ENCODE assay signal across 12 cellular contexts in genomic region chr16:716768-717325, GRCh38. TPM values are rescaled to one million over a fixed set of nuclear protein-coding genes. Genes with fewer than 3 reads are reported as not detected.
DNase-seq lines count a peak whose midpoint lies in the region; ATAC-seq and TF ChIP-seq lines count a peak whose summit lies in the region.
"Had no signal": no experiment of that assay in that cellular context is flagged by ENCODE, and none has a peak within 500 bp of the region (broad histone marks: within the 10 kb centered on the region; RNA-seq: fewer than 3 reads in every experiment).

No MANE protein-coding gene starts in this region.

- TF ChIP-seq CTCF in Panc1 (IDR thresholded peaks at IDR 0.05) (no peak), endothelial cell (IDR thresholded peaks at IDR 0.05; ENCODE audit: unreplicated experiment) (no peak), smooth muscle cell (IDR thresholded peaks at IDR 0.05; ENCODE audit: borderline replicate concordance, insufficient read depth, poor library complexity, severe bottlenecking) (no peak)

- 96% methylated on average over 26 of the region's 29 CpGs for WGBS in smooth muscle cell (ENCODE audit: low lambda C conversion rate)

- CTCF ChIA-PET in Panc1 (lab: Charles Lee) = interaction anchor here (1.1 kb wide), 1 partner anchor 68 kb away, joined by 4 read pairs; no protein-coding TSS in a partner anchor

- H4K20me1 ChIP-seq in smooth muscle cell (ENCODE audit: low read depth) = peaks cover 13% of the 10 kb centered on the region

- intact Hi-C loops in Panc1 (cut with micrococcal nuclease; ENCODE audit: unreplicated experiment) = no loop called here

- H3K9me3 ChIP-seq in Panc1 (ENCODE audit: control insufficient read depth, insufficient read depth, low read depth, low read length) (no peaks in the 10 kb centered on the region), smooth muscle cell (replicated peaks; ENCODE audit: low read depth) (no peaks in the 10 kb centered on the region)

- in situ Hi-C loops in Panc1 (cut with HindIII; ENCODE audit: low pct_unique_long_range_greater_than_20kb, low sequenced_read_pairs) = no loop called here

- peaks cover 7% of the 10 kb centered on the region for H3K27me3 Mint-ChIP-seq in activated T-cell treated with anti-CD3 and anti-CD28 coated beads, Interleukin-2, amount 50 U/mL, for 72 hours (ENCODE audit: low read depth)
- H3K27me3 Mint-ChIP-seq in endothelial cell (ENCODE audit: unreplicated experiment) = peaks cover 22% of the 10 kb centered on the region
- H3K27me3 Mint-ChIP-seq in stimulated activated memory B cell treated with anti-CD40 and anti-IgM and Interleukin-4, amounts not matched to agents 10 μg/mL and 1 μg/mL and 100 μg/mL, for 72 hours = peaks cover 20% of the 10 kb centered on the region

- POLR2A ChIA-PET in Panc1 (lab: Charles Lee) = interaction anchor here (0.5 kb wide), 1 partner anchor 626 kb away, joined by 6 read pairs; no protein-coding TSS in a partner anchor

- H2AFZ ChIP-seq in smooth muscle cell (ENCODE audit: low read depth) = no peak overlapping the region

- H3K27ac ChIP-seq in Panc1 (ENCODE audit: low read length) (peak overlapping the region; percentile 88), smooth muscle cell (ENCODE audit: low read depth) (no peak overlapping the region)

- BruUV-seq in Panc1 (replicated peaks; lab: Mats Ljungman, UMichigan) = TSS peak; percentile 49

- ATAC-seq in activated T-cell treated with anti-CD3 and anti-CD28 coated beads, Interleukin-2, amount 50 U/mL, for 72 hours (replicated peaks in 1 of 2) = no peak
- no peak for ATAC-seq in Panc1
- no peak for ATAC-seq in stimulated activated memory B cell treated with anti-CD40 and anti-IgM and Interleukin-4, amounts not matched to agents 10 μg/mL and 1 μg/mL and 100 μg/mL, for 72 hours
- no peak for ATAC-seq in GM18498 (IDR thresholded peaks at IDR 0.05; ENCODE audit: unreplicated experiment)

- H3K79me2 ChIP-seq in smooth muscle cell (ENCODE audit: low read depth) = no peaks in the 10 kb centered on the region

- no peak overlapping the region for H3K9ac ChIP-seq in smooth muscle cell (ENCODE audit: low read depth)

- DNase-seq in activated T-cell treated with anti-CD3 and anti-CD28 coated beads, Interleukin-2, amount 50 U/mL, for 72 hours = no peak
- DNase-seq in activated T-cell treated with anti-CD3 and anti-CD28 coated beads, Interleukin-2, amount 50 U/mL, for 1 hour = no peak
- DNase-seq in Panc1 (ENCODE audit: low read depth, low spot score) (no peak), endothelial cell (ENCODE audit: low spot score) (no peak), smooth muscle cell (lab: John Stamatoyannopoulos, UW; ENCODE audit: unreplicated experiment) (no peak), glomerular visceral epithelial cell (ENCODE audit: extremely low spot score) (no peak)
- DNase-seq: activated CD4-positive, CD25-positive, alpha-beta regulatory T cell treated with anti-CD3 and anti-CD28 coated beads, Interleukin-2, amount 50 U/mL, for 72 hours; NCI-H2107; stimulated activated CD4-positive, alpha-beta T cell treated with anti-CD3 and anti-CD28 coated beads, Interleukin-2, amount 100 ng/mL, for 24 hours had no signal

- no peaks in the 10 kb centered on the region for H3K9me3 Mint-ChIP-seq in activated T-cell treated with anti-CD3 and anti-CD28 coated beads, Interleukin-2, amount 50 U/mL, for 72 hours
- H3K9me3 Mint-ChIP-seq in endothelial cell (ENCODE audit: unreplicated experiment) = no peaks in the 10 kb centered on the region
- no peaks in the 10 kb centered on the region for H3K9me3 Mint-ChIP-seq in stimulated activated memory B cell treated with anti-CD40 and anti-IgM and Interleukin-4, amounts not matched to agents 10 μg/mL and 1 μg/mL and 100 μg/mL, for 72 hours

- H3K4me1 ChIP-seq in Panc1 (ENCODE audit: control insufficient read depth, insufficient read depth, low read length) = peaks cover 48% of the 10 kb centered on the region
- H3K4me1 ChIP-seq in smooth muscle cell (ENCODE audit: low read depth) = peaks cover 15% of the 10 kb centered on the region

- H3F3A ChIP-seq in smooth muscle cell (ENCODE audit: low read depth) = no peaks in the 10 kb centered on the region

- peaks cover 28% of the 10 kb centered on the region for H3K4me1 Mint-ChIP-seq in activated T-cell treated with anti-CD3 and anti-CD28 coated beads, Interleukin-2, amount 50 U/mL, for 72 hours (ENCODE audit: low read depth)
- H3K4me1 Mint-ChIP-seq in endothelial cell (ENCODE audit: unreplicated experiment) = no peaks in the 10 kb centered on the region
- peaks cover 36% of the 10 kb centered on the region for H3K4me1 Mint-ChIP-seq in stimulated activated memory B cell treated with anti-CD40 and anti-IgM and Interleukin-4, amounts not matched to agents 10 μg/mL and 1 μg/mL and 100 μg/mL, for 72 hours

- H3K27me3 ChIP-seq in Panc1 (ENCODE audit: control insufficient read depth, insufficient read depth, low read length) = no peaks in the 10 kb centered on the region
- no peaks in the 10 kb centered on the region for H3K27me3 ChIP-seq in smooth muscle cell (ENCODE audit: low read depth)

- H3K27ac Mint-ChIP-seq in activated T-cell treated with anti-CD3 and anti-CD28 coated beads, Interleukin-2, amount 50 U/mL, for 72 hours = no peak overlapping the region
- no peak overlapping the region for H3K27ac Mint-ChIP-seq in endothelial cell (ENCODE audit: unreplicated experiment)
- H3K27ac Mint-ChIP-seq in stimulated activated memory B cell treated with anti-CD40 and anti-IgM and Interleukin-4, amounts not matched to agents 10 μg/mL and 1 μg/mL and 100 μg/mL, for 72 hours = no peak overlapping the region

- peak overlapping the region; percentile 17 to 70 for H3K4me3 Mint-ChIP-seq in activated T-cell treated with anti-CD3 and anti-CD28 coated beads, Interleukin-2, amount 50 U/mL, for 72 hours
- H3K4me3 Mint-ChIP-seq in endothelial cell (ENCODE audit: unreplicated experiment) = peak overlapping the region; percentile 31
- H3K4me3 Mint-ChIP-seq in stimulated activated memory B cell treated with anti-CD40 and anti-IgM and Interleukin-4, amounts not matched to agents 10 μg/mL and 1 μg/mL and 100 μg/mL, for 72 hours = peak overlapping the region; percentile 54

- H3K36me3 Mint-ChIP-seq in activated T-cell treated with anti-CD3 and anti-CD28 coated beads, Interleukin-2, amount 50 U/mL, for 72 hours (ENCODE audit: insufficient read depth in 2 of 2) = no peaks in the 10 kb centered on the region
- no peaks in the 10 kb centered on the region for H3K36me3 Mint-ChIP-seq in endothelial cell (ENCODE audit: low read depth, unreplicated experiment)
- H3K36me3 Mint-ChIP-seq in stimulated activated memory B cell treated with anti-CD40 and anti-IgM and Interleukin-4, amounts not matched to agents 10 μg/mL and 1 μg/mL and 100 μg/mL, for 72 hours = no peaks in the 10 kb centered on the region

- H3K4me2 ChIP-seq in smooth muscle cell = no peak overlapping the region

- H3K4me3 ChIP-seq in Panc1 (ENCODE audit: low read depth in 2 of 2, low read length in 2 of 2) = peak overlapping the region; percentile 65 to 80
- H3K4me3 ChIP-seq in smooth muscle cell = no peak overlapping the region

- H3K36me3 ChIP-seq in Panc1 (ENCODE audit: control insufficient read depth, insufficient read depth, low read length) (no peaks in the 10 kb centered on the region; the same call in 1 of the 2 replicates), smooth muscle cell (ENCODE audit: low read depth) (no peaks in the 10 kb centered on the region)

RNA-seq across cellular contexts. Expression of gene METRN, which starts 1.9 kb away (rescaled TPM):
- total RNA-seq in activated T-cell treated with anti-CD3 and anti-CD28 coated beads, Interleukin-2, amount 50 U/mL, for 72 hours = 10 to 100 TPM; 11.1 to 11.7 TPM
- total RNA-seq in Panc1 (2021; ENCODE audit: unreplicated experiment) (407 TPM), endothelial cell (ENCODE audit: unreplicated experiment) (11.2 TPM), smooth muscle cell (30.6 and 39.6 TPM in 2 replicates)
- 561 TPM for polyA plus RNA-seq in Panc1 (2012; ENCODE audit: insufficient read length)
- 170 and 193 TPM in 2 replicates for polyA plus RNA-seq in smooth muscle cell

RNA-seq across cellular contexts. Expression of gene ANTKMT, which starts 4.1 kb away (rescaled TPM):
- 10 to 100 TPM; 36.4 to 36.9 TPM for total RNA-seq in activated T-cell treated with anti-CD3 and anti-CD28 coated beads, Interleukin-2, amount 50 U/mL, for 72 hours
- 93.6 TPM for total RNA-seq in Panc1 (2021; ENCODE audit: unreplicated experiment)
- 75.7 TPM for polyA plus RNA-seq in Panc1 (2012; ENCODE audit: insufficient read length)
- total RNA-seq in endothelial cell (ENCODE audit: unreplicated experiment) = 11.1 TPM
- total RNA-seq in smooth muscle cell = 11.9 and 15.6 TPM in 2 replicates
- 39.8 and 40.9 TPM in 2 replicates for polyA plus RNA-seq in smooth muscle cell

RNA-seq across cellular contexts. Expression of gene CCDC78, which starts 9.4 kb away (rescaled TPM):
- 1 to 10 TPM; 3.0 to 3.9 TPM for total RNA-seq in activated T-cell treated with anti-CD3 and anti-CD28 coated beads, Interleukin-2, amount 50 U/mL, for 72 hours
- total RNA-seq in Panc1 (2021; ENCODE audit: unreplicated experiment) (18.2 TPM), endothelial cell (ENCODE audit: unreplicated experiment) (0.85 TPM), smooth muscle cell (2.8 TPM in 1 of 2 replicates, not detected in the other)
- polyA plus RNA-seq in Panc1 (2012; ENCODE audit: insufficient read length) = 23.6 TPM
- 3.4 and 4.7 TPM in 2 replicates for polyA plus RNA-seq in smooth muscle cell

RNA-seq across cellular contexts. Expression of gene HAGHL, which starts 10.1 kb away (rescaled TPM):
- total RNA-seq in activated T-cell treated with anti-CD3 and anti-CD28 coated beads, Interleukin-2, amount 50 U/mL, for 72 hours = 10 to 100 TPM; 11.4 to 17.6 TPM
- total RNA-seq in Panc1 (2021; ENCODE audit: unreplicated experiment) = 41.1 TPM
- polyA plus RNA-seq in Panc1 (2012; ENCODE audit: insufficient read length) = 107 TPM
- 1.5 TPM for total RNA-seq in endothelial cell (ENCODE audit: unreplicated experiment)
- 3.2 and 15.4 TPM in 2 replicates for total RNA-seq in smooth muscle cell
- 23.1 and 24.6 TPM in 2 replicates for polyA plus RNA-seq in smooth muscle cell

RNA-seq across cellular contexts. Expression of gene FBXL16, which starts 11.2 kb away (rescaled TPM):
- total RNA-seq in activated T-cell treated with anti-CD3 and anti-CD28 coated beads, Interleukin-2, amount 50 U/mL, for 72 hours = 1 to 10 TPM; 8.8 TPM
- total RNA-seq in Panc1 (2021; ENCODE audit: unreplicated experiment) (28.0 TPM), endothelial cell (ENCODE audit: unreplicated experiment) (not detected), smooth muscle cell (0.76 TPM in 1 of 2 replicates, not detected in the other)
- 46.0 TPM for polyA plus RNA-seq in Panc1 (2012; ENCODE audit: insufficient read length)
- 0.17 TPM in 1 of 2 replicates, not detected in the other for polyA plus RNA-seq in smooth muscle cell
- total RNA-seq: posterior vena cava had no signal

Comparison
In these comparisons a context has a peak if more than half of its experiments do, and no peak if none do; other contexts are left out.
1. RNA of gene METRN, which starts 1.9 kb away (total RNA-seq): 407 TPM in Panc1 (single experiment); 30.6 to 39.6 TPM in smooth muscle cell, 11.1 to 11.7 TPM in activated T-cell treated with anti-CD3 and anti-CD28 coated beads, Interleukin-2, amount 50 U/mL, for 72 hours and 11.2 TPM in endothelial cell (single experiment); every median in the first group is over 10 times any median in the second.
2. Peak in every context shown above with its lines, with median percentiles within 50 percentile points of each other: H3K4me3 Mint-ChIP-seq.